Comparison of ENCODE assay signal across 27 cellular contexts in the genomic region with DNA sequence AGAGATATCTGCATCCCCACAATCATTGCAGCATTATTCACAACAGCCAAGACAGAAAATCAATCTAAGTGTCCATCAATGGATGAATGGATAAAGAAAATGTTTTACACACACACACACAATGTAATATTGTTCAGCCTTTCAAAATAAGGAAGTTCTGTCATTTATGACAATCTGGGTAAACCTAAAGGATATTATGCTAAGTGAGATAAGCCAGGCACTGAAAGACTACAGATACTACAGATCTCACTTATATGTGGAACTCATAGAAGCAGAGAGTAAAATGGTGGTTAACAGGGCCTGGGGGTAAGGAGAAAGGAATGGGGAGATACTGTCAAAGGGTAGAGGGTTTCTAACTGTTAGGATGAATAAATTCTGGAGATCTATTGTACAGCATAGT.
"Had no signal": no experiment of that assay in that cellular context is flagged by ENCODE, and none has a peak within 500 bp of the region (broad histone marks: within the 10 kb centered on the region; RNA-seq: fewer than 3 reads in every experiment).

No MANE protein-coding gene starts in this region.

- H3K4me3 ChIP-seq: ascending aorta, body of pancreas, coronary artery had no signal

- H3K27me3 Mint-ChIP-seq: activated CD4-positive, alpha-beta memory T cell treated with anti-CD3 and anti-CD28 coated beads for 36 hours; activated CD4-positive, alpha-beta T cell treated with anti-CD3 and anti-CD28 coated beads, Interleukin-2, amount 10 ng/mL, durations not matched to agents 7 days and 5 days; activated naive CD8-positive, alpha-beta T cell treated with anti-CD3 and anti-CD28 coated beads, Interleukin-2, amount 50 U/mL, for 24 hours had no signal

- H3K4me3 Mint-ChIP-seq: activated CD4-positive, alpha-beta memory T cell treated with anti-CD3 and anti-CD28 coated beads for 36 hours; activated CD4-positive, alpha-beta T cell treated with anti-CD3 and anti-CD28 coated beads, Interleukin-2, amount 10 ng/mL, durations not matched to agents 7 days and 5 days; activated naive CD8-positive, alpha-beta T cell treated with anti-CD3 and anti-CD28 coated beads, Interleukin-2, amount 50 U/mL, for 24 hours; activated T-cell treated with anti-CD3 and anti-CD28 coated beads, Interleukin-2, amount 50 U/mL, for 4 hours; T-helper 2 cell treated with Interferon-gamma antibody and Interleukin-4, amounts not matched to agents 5 μg/mL and 100 μg/mL, for 36 hours had no signal

- H3K36me3 Mint-ChIP-seq: activated CD4-positive, alpha-beta memory T cell treated with anti-CD3 and anti-CD28 coated beads for 36 hours had no signal

- H3K9me3 Mint-ChIP-seq: activated CD4-positive, alpha-beta memory T cell treated with anti-CD3 and anti-CD28 coated beads for 36 hours; activated CD4-positive, alpha-beta T cell treated with anti-CD3 and anti-CD28 coated beads, Interleukin-2, amount 10 ng/mL, durations not matched to agents 7 days and 5 days; activated T-cell treated with anti-CD3 and anti-CD28 coated beads, Interleukin-2, amount 50 U/mL, for 4 hours; T-helper 2 cell treated with Interferon-gamma antibody and Interleukin-4, amounts not matched to agents 5 μg/mL and 100 μg/mL, for 36 hours had no signal

- DNase-seq: activated CD4-positive, alpha-beta memory T cell treated with anti-CD3 and anti-CD28 coated beads for 36 hours; activated CD4-positive, alpha-beta T cell treated with anti-CD3 and anti-CD28 coated beads, Interleukin-2, amount 10 ng/mL, durations not matched to agents 7 days and 5 days; activated CD4-positive, CD25-positive, alpha-beta regulatory T cell; activated CD8-positive, alpha-beta memory T cell treated with anti-CD3 and anti-CD28 coated beads for 24 hours; activated effector memory CD4-positive, alpha-beta T cell treated with anti-CD3 and anti-CD28 coated beads, Interleukin-2, amount 50 U/mL, for 16 hours; activated naive CD4-positive, alpha-beta T cell treated with Interleukin-2 at 50 U/mL for 16 hours; activated naive CD8-positive, alpha-beta T cell treated with anti-CD3 and anti-CD28 coated beads, Interleukin-2, amount 50 U/mL, for 24 hours; activated T-cell treated with anti-CD3 and anti-CD28 coated beads, Interleukin-2, amount 50 U/mL, for 4 hours; amniotic stem cell; body of pancreas; central memory CD4-positive, alpha-beta T cell; MM.1S; NCI-H1105 treated with DMSO at 0.1 percent for 48 hours; NCI-H1436 treated with DMSO at 0.1 percent for 48 hours; NCI-H187; NCI-H2081; NCI-H510A treated with DMSO at 0.1 percent for 48 hours; NCI-H69; PC-3; SIG-M5; T-helper 1 cell had no signal

- FAIRE-seq: bronchial epithelial cell, RCC 7860 had no signal

- H3K27ac Mint-ChIP-seq: activated CD4-positive, alpha-beta memory T cell treated with anti-CD3 and anti-CD28 coated beads for 36 hours; activated CD4-positive, alpha-beta T cell treated with anti-CD3 and anti-CD28 coated beads, Interleukin-2, amount 10 ng/mL, durations not matched to agents 7 days and 5 days; activated naive CD4-positive, alpha-beta T cell treated with anti-CD3 and anti-CD28 coated beads, Interleukin-2, amount 50 U/mL, for 72 hours; activated naive CD8-positive, alpha-beta T cell treated with anti-CD3 and anti-CD28 coated beads, Interleukin-2, amount 50 U/mL, for 24 hours; T-helper 2 cell treated with Interferon-gamma antibody and Interleukin-4, amounts not matched to agents 5 μg/mL and 100 μg/mL, for 36 hours had no signal

- ATAC-seq: activated naive CD4-positive, alpha-beta T cell treated with anti-CD3 and anti-CD28 coated beads, Interleukin-2, amount 50 U/mL, for 72 hours; activated naive CD8-positive, alpha-beta T cell treated with anti-CD3 and anti-CD28 coated beads, Interleukin-2, amount 50 U/mL, for 24 hours; activated T-cell treated with anti-CD3 and anti-CD28 coated beads, Interleukin-2, amount 50 U/mL, for 4 hours; body of pancreas; PC-3 had no signal
